ENCODE assay signal across 1 cellular context in genomic region chr10:30737931-30738391, GRCh38.
TF ChIP-seq lines count a peak whose summit lies in the region.

No MANE protein-coding gene starts in this region.

TF ChIP-seq in GM12878, 131 proteins besides CTCF, POLR2A, EP300 and RAD21 (continued from another document):
- TF ChIP-seq ATF7 (IDR thresholded peaks at IDR 0.05; ENCODE audit: low read depth) (0 out of 2 replicates have a peak, but pooled peaks have one; percentile 29), IKZF1 (conservative IDR thresholded peaks at IDR 0.05) (peak; percentile 76), SP1 (IDR thresholded peaks at IDR 0.05; ENCODE audit: low read depth, low read length) (peak; percentile 24), STAT3 (IDR thresholded peaks at IDR 0.05; ENCODE audit: low read depth, low read length) (0 out of 2 replicates have a peak, but pooled peaks have one; percentile 69), BRCA1 (IDR thresholded peaks at IDR 0.05; ENCODE audit: low read depth, low read length) (no peak), REST (IDR thresholded peaks at IDR 0.05; ENCODE audit: low read depth, low read length) (no peak), BHLHE40 (IDR thresholded peaks at IDR 0.05; ENCODE audit: borderline replicate concordance in 1 of 2, low read depth in 2 of 2, low read length in 1 of 2) (peak in 1 of 2 experiments; percentile 60; a peak in 3 of 4 replicates), NFXL1 (IDR thresholded peaks at IDR 0.05; ENCODE audit: borderline replicate concordance) (no peak), TAF1 (IDR thresholded peaks at IDR 0.05; ENCODE audit: borderline replicate concordance, low read depth, low read length) (peak; percentile 54; the same call in 1 of the 2 replicates), RUNX3 (IDR thresholded peaks at IDR 0.05; ENCODE audit: low read length) (peak; percentile 83), JUND (IDR thresholded peaks at IDR 0.05; ENCODE audit: low read depth, low read length) (no peak), PAX5 (IDR thresholded peaks at IDR 0.05; ENCODE audit: borderline replicate concordance, low read depth, low read length) (peak; percentile 37; the same call in 1 of the 2 replicates), SPI1 (IDR thresholded peaks at IDR 0.05; ENCODE audit: borderline replicate concordance, insufficient read depth, low read depth, low read length) (peak; percentile 57; the same call in 1 of the 2 replicates), CREM (IDR thresholded peaks at IDR 0.05; ENCODE audit: low read depth) (peak; percentile 64; the same call in 1 of the 2 replicates), CBX5 (IDR thresholded peaks at IDR 0.05; ENCODE audit: low read depth) (0 out of 2 replicates have a peak, but pooled peaks have one; percentile 58), KLF5 (IDR thresholded peaks at IDR 0.05; ENCODE audit: partially characterized antibody) (peak; percentile 32), FOXM1 (IDR thresholded peaks at IDR 0.05; ENCODE audit: low read depth, low read length) (peak; percentile 49; the same call in 1 of the 2 replicates), BCL11A (IDR thresholded peaks at IDR 0.05; ENCODE audit: low read depth, low read length) (peak; percentile 78; the same call in 1 of the 2 replicates), TBL1XR1 (IDR thresholded peaks at IDR 0.05; ENCODE audit: low read depth, low read length) (0 out of 2 replicates have a peak, but pooled peaks have one; percentile 58), ATF2 (IDR thresholded peaks at IDR 0.05; ENCODE audit: low read length) (peak; percentile 60; the same call in 1 of the 2 replicates), ZNF24 (IDR thresholded peaks at IDR 0.05) (peak; percentile 83), MTA2 (IDR thresholded peaks at IDR 0.05; ENCODE audit: low read depth) (peak; percentile 56; the same call in 1 of the 2 replicates), NFIC (IDR thresholded peaks at IDR 0.05; ENCODE audit: low read depth, low read length) (peak; percentile 72; the same call in 1 of the 2 replicates), MYC (IDR thresholded peaks at IDR 0.05; ENCODE audit: insufficient read depth, insufficient read length, insufficient replicate concordance, low read length, severe bottlenecking) (no peak), POU2F2 (IDR thresholded peaks at IDR 0.05; ENCODE audit: borderline replicate concordance, low read depth, low read length) (peak; percentile 95; the same call in 2 of the 3 replicates), TCF12 (IDR thresholded peaks at IDR 0.05; ENCODE audit: low read depth, low read length) (peak; percentile 63; the same call in 1 of the 2 replicates), IKZF2 (IDR thresholded peaks at IDR 0.05) (peak; percentile 63 to 64; a peak in 3 of 4 replicates), SMAD1 (IDR thresholded peaks at IDR 0.05; ENCODE audit: low read depth, partially characterized antibody) (peak; percentile 68), NR2F1 (conservative IDR thresholded peaks at IDR 0.05) (peak; percentile 39; the same call in 1 of the 2 replicates), SKIL (IDR thresholded peaks at IDR 0.05; ENCODE audit: low read depth, poor library complexity, severe bottlenecking) (peak; percentile 44), MEF2B (IDR thresholded peaks at IDR 0.05; ENCODE audit: partially characterized antibody, poor library complexity, severe bottlenecking) (peak; percentile 91), NBN (IDR thresholded peaks at IDR 0.05) (0 out of 2 replicates have a peak, but pooled peaks have one; percentile 26), ZBED1 (IDR thresholded peaks at IDR 0.05; ENCODE audit: borderline replicate concordance) (no peak), NRF1 (conservative IDR thresholded peaks at IDR 0.05; ENCODE audit: low read depth, low read length) (no peak), HDAC2 (IDR thresholded peaks at IDR 0.05) (no peak), EED (IDR thresholded peaks at IDR 0.05; ENCODE audit: low read depth) (peak; percentile 50; the same call in 1 of the 2 replicates), RELB (IDR thresholded peaks at IDR 0.05; ENCODE audit: low read depth) (peak; percentile 79), POLR2AphosphoS5 (IDR thresholded peaks at IDR 0.05; ENCODE audit: low read length) (peak; percentile 63; the same call in 1 of the 2 replicates), NKRF (conservative IDR thresholded peaks at IDR 0.05) (no peak), HDGF (IDR thresholded peaks at IDR 0.05) (no peak), DPF2 (IDR thresholded peaks at IDR 0.05) (peak; percentile 66; the same call in 1 of the 2 replicates), MEF2A (IDR thresholded peaks at IDR 0.05; ENCODE audit: insufficient read depth, low read depth, low read length) (peak; percentile 65; the same call in 1 of the 2 replicates), FOXK2 (IDR thresholded peaks at IDR 0.05) (no peak)
